Comparison of ENCODE assay signal across 16 cellular contexts in the genomic region with DNA sequence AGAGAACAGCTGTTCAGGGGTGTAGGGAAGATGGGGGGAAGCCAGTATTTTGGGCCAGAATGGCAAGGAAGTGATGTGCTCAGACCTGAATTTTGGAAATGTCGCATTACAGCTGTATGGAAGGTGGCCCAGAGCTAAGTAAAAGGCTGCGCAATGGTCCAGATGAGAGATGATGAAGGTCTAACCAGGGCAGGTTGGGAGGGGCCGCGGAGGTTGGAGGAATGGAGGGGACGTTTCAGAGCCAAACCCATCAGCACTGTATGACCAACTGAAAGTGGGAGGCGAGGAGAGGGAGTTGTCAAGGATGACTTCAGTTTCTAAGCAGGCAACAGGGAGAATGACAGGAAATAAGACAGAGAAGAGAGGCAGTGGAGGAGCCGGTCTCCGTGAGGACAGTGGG.
"Had no signal": no experiment of that assay in that cellular context is flagged by ENCODE, and none has a peak within 500 bp of the region (broad histone marks: within the 10 kb centered on the region; RNA-seq: fewer than 3 reads in every experiment).

No MANE protein-coding gene starts in this region.

- H3K4me3 ChIP-seq: mucosa of descending colon, ovary had no signal

- DNase-seq: activated CD4-positive, alpha-beta memory T cell treated with anti-CD3 and anti-CD28 coated beads, Interleukin-2, amount 10 ng/mL, durations not matched to agents 7 days and 5 days; activated CD4-positive, alpha-beta T cell treated with anti-CD3 and anti-CD28 coated beads for 36 hours; activated gamma-delta T cell; activated naive CD8-positive, alpha-beta T cell treated with anti-CD3 and anti-CD28 coated beads for 36 hours; activated T-cell treated with anti-CD3 and anti-CD28 coated beads, Interleukin-2, amount 50 U/mL, for 48 hours; effector CD8-positive, alpha-beta T cell; immature natural killer cell; mucosa of descending colon; retina; SK-N-SH; small intestine; T-helper 1 cell; WERI-Rb-1 had no signal

- H3K9me3 ChIP-seq: mucosa of descending colon, ovary, SK-N-SH had no signal

- FAIRE-seq: bronchial epithelial cell, colon, small intestine had no signal

- H3K36me3 ChIP-seq: ovary, WERI-Rb-1 had no signal

- H3K27me3 ChIP-seq: ovary had no signal

- H3K27ac ChIP-seq: WERI-Rb-1 had no signal
